8 cellular contexts compared by ENCODE assay signal in genomic region chr10:51960494-51960895, GRCh38.
DNase-seq lines count a peak whose midpoint lies in the region; ATAC-seq and TF ChIP-seq lines count a peak whose summit lies in the region.

No MANE protein-coding gene starts in this region.

- H3K9ac ChIP-seq in KMS-11, result no peak overlapping the region

- in situ Hi-C loops in gastrocnemius medialis (cut with MboI; ENCODE audit: low sequenced_read_pairs in 4 of 4), result loop anchor here (5.0 to 25.0 kb wide), 6 partner anchors 252 to 948 kb away; partner anchors contain the start of gene PRKG1 (in 2 of the 4)

- peaks cover 42% of the 10 kb centered on the region for H3K4me1 Mint-ChIP-seq in WTC11
- no peaks in the 10 kb centered on the region for H3K4me1 Mint-ChIP-seq in activated CD8-positive, alpha-beta memory T cell treated with anti-CD3 and anti-CD28 coated beads, Interleukin-2, amount 10 ng/mL, durations not matched to agents 7 days and 5 days

- no peak overlapping the region; the same call in 1 of the 2 replicates for H2AFZ ChIP-seq in KMS-11 (ENCODE audit: low read depth)

- peaks cover 2% of the 10 kb centered on the region; the same call in 1 of the 2 replicates for H3K27me3 Mint-ChIP-seq in WTC11 (ENCODE audit: low read depth)
- peaks cover 15% of the 10 kb centered on the region for H3K27me3 Mint-ChIP-seq in activated CD8-positive, alpha-beta memory T cell treated with anti-CD3 and anti-CD28 coated beads, Interleukin-2, amount 10 ng/mL, durations not matched to agents 7 days and 5 days

- TF ChIP-seq CTCF in KMS-11 (conservative IDR thresholded peaks at IDR 0.05; ENCODE audit: low read depth, low read length), result peak; percentile 64
- TF ChIP-seq CTCF in WTC11 (IDR thresholded peaks at IDR 0.05), result no peak; the same call in 1 of the 2 replicates
- TF ChIP-seq CTCF in gastrocnemius medialis (IDR thresholded peaks at IDR 0.05 in 4 of 5, conservative IDR thresholded peaks at IDR 0.05 in 1 of 5), result peak; percentile 35 to 61 (median 46)

- H3K79me2 ChIP-seq in KMS-11 (ENCODE audit: insufficient read depth, low read depth), result no peaks in the 10 kb centered on the region

- peaks cover 6% of the 10 kb centered on the region; the same call in 1 of the 2 replicates for H3K9me3 Mint-ChIP-seq in WTC11
- no peaks in the 10 kb centered on the region for H3K9me3 Mint-ChIP-seq in activated CD8-positive, alpha-beta memory T cell treated with anti-CD3 and anti-CD28 coated beads, Interleukin-2, amount 10 ng/mL, durations not matched to agents 7 days and 5 days (ENCODE audit: low read depth)

- TF ChIP-seq POLR2A in gastrocnemius medialis (IDR thresholded peaks at IDR 0.05), result no peak

- H3K9me3 ChIP-seq in gastrocnemius medialis, result no peaks in the 10 kb centered on the region

- POLR2A ChIA-PET in WTC11 (lab: Charles Lee), result interaction anchor here (0.6 kb wide), 1 partner anchor 12 kb away, joined by 3 read pairs; no protein-coding TSS in a partner anchor

- DNase-seq in CD1c-positive myeloid dendritic cell (ENCODE audit: extremely low spot score) (peak; percentile 37), WTC11 (ENCODE audit: low spot score) (no peak), left ventricle myocardium superior (no peak), gastrocnemius medialis (no peak)
- DNase-seq in activated CD8-positive, alpha-beta memory T cell treated with anti-CD3 and anti-CD28 coated beads, Interleukin-2, amount 10 ng/mL, durations not matched to agents 7 days and 5 days, result no peak

- CTCF ChIA-PET in WTC11 (lab: Charles Lee), result interaction anchor here (0.7 to 1.0 kb wide), 5 partner anchors 43 to 966 kb away, joined by 3 to 6 read pairs (median 3); no protein-coding TSS in a partner anchor
- CTCF ChIA-PET in activated CD8-positive, alpha-beta memory T cell treated with anti-CD3 and anti-CD28 coated beads, Interleukin-2, amount 10 ng/mL, durations not matched to agents 7 days and 5 days (lab: Charles Lee), result interaction anchor here (0.9 to 4.4 kb wide), 2 partner anchors 538 to 571 kb away, joined by 3 to 26 read pairs; no protein-coding TSS in a partner anchor

- intact Hi-C loops in left ventricle myocardium superior (cut with micrococcal nuclease), result no loop called here
- intact Hi-C loops in gastrocnemius medialis (cut with DNase I; ENCODE audit: low total_unique reads), result loop anchor here (2.0 to 5.0 kb wide), 2 partner anchors 257 to 572 kb away; no protein-coding TSS in a partner anchor

- H4K20me1 ChIP-seq in KMS-11 (ENCODE audit: insufficient read depth), result no peaks in the 10 kb centered on the region

- no peaks in the 10 kb centered on the region for H3K36me3 ChIP-seq in KMS-11 (ENCODE audit: insufficient read depth)
- no peaks in the 10 kb centered on the region for H3K36me3 ChIP-seq in gastrocnemius medialis

- H3K4me2 ChIP-seq in KMS-11, result no peak overlapping the region

- H3K27ac ChIP-seq in KMS-11 (no peak overlapping the region), gastrocnemius medialis (no peak overlapping the region)

- peak; percentile 70 for ATAC-seq in GM18907 (IDR thresholded peaks at IDR 0.05; ENCODE audit: unreplicated experiment)
- ATAC-seq in WTC11, result peak; percentile 62
- peak; percentile 73 for ATAC-seq in left ventricle myocardium superior
- peak; percentile 78 to 89 for ATAC-seq in gastrocnemius medialis
- ATAC-seq in activated CD8-positive, alpha-beta memory T cell treated with anti-CD3 and anti-CD28 coated beads, Interleukin-2, amount 10 ng/mL, durations not matched to agents 7 days and 5 days, result no peak
- no peak for ATAC-seq in HG02571 (IDR thresholded peaks at IDR 0.05; ENCODE audit: unreplicated experiment)

- no peak overlapping the region for H3K4me3 ChIP-seq in KMS-11 (IDR thresholded peaks at IDR 0.05; ENCODE audit: insufficient read depth, low read depth, low read length)
- H3K4me3 ChIP-seq in gastrocnemius medialis, result no peak overlapping the region

- H3K27me3 ChIP-seq in KMS-11 (ENCODE audit: insufficient read depth, low read depth), result no peaks in the 10 kb centered on the region
- no peaks in the 10 kb centered on the region for H3K27me3 ChIP-seq in gastrocnemius medialis

- no peaks in the 10 kb centered on the region for H3K4me1 ChIP-seq in KMS-11 (ENCODE audit: low read depth, poor library complexity, severe bottlenecking)
- peaks cover 4 to 12% of the 10 kb centered on the region in 2 donors for H3K4me1 ChIP-seq in gastrocnemius medialis

- no peaks in the 10 kb centered on the region for H3K36me3 Mint-ChIP-seq in WTC11
- no peaks in the 10 kb centered on the region for H3K36me3 Mint-ChIP-seq in activated CD8-positive, alpha-beta memory T cell treated with anti-CD3 and anti-CD28 coated beads, Interleukin-2, amount 10 ng/mL, durations not matched to agents 7 days and 5 days

- H3K27ac Mint-ChIP-seq in WTC11, result no peak overlapping the region
- H3K27ac Mint-ChIP-seq in activated CD8-positive, alpha-beta memory T cell treated with anti-CD3 and anti-CD28 coated beads, Interleukin-2, amount 10 ng/mL, durations not matched to agents 7 days and 5 days, result no peak overlapping the region

- H3K4me3 Mint-ChIP-seq in WTC11, result no peak overlapping the region
- no peak overlapping the region for H3K4me3 Mint-ChIP-seq in activated CD8-positive, alpha-beta memory T cell treated with anti-CD3 and anti-CD28 coated beads, Interleukin-2, amount 10 ng/mL, durations not matched to agents 7 days and 5 days

TF ChIP-seq in WTC11, 78 proteins besides CTCF, POLR2A, EP300 and RAD21 (continues in another document):
- TF ChIP-seq, protein P1, sequence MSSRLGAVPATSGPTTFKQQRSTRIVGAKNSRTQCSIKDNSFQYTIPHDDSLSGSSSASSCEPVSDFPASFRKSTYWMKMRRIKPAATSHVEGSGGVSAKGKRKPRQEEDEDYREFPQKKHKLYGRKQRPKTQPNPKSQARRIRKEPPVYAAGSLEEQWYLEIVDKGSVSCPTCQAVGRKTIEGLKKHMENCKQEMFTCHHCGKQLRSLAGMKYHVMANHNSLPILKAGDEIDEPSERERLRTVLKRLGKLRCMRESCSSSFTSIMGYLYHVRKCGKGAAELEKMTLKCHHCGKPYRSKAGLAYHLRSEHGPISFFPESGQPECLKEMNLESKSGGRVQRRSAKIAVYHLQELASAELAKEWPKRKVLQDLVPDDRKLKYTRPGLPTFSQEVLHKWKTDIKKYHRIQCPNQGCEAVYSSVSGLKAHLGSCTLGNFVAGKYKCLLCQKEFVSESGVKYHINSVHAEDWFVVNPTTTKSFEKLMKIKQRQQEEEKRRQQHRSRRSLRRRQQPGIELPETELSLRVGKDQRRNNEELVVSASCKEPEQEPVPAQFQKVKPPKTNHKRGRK (CRISPR knock-in tag; IDR thresholded peaks at IDR 0.05; ENCODE audit: borderline replicate concordance), result no peak
- TF ChIP-seq SMAD3 (CRISPR knock-in tag; IDR thresholded peaks at IDR 0.05; ENCODE audit: borderline replicate concordance), result no peak
- TF ChIP-seq ZNF532 (CRISPR knock-in tag; IDR thresholded peaks at IDR 0.05; ENCODE audit: borderline replicate concordance), result no peak
- TF ChIP-seq ZSCAN18 (CRISPR knock-in tag; IDR thresholded peaks at IDR 0.05), result no peak
- TF ChIP-seq, protein P2, sequence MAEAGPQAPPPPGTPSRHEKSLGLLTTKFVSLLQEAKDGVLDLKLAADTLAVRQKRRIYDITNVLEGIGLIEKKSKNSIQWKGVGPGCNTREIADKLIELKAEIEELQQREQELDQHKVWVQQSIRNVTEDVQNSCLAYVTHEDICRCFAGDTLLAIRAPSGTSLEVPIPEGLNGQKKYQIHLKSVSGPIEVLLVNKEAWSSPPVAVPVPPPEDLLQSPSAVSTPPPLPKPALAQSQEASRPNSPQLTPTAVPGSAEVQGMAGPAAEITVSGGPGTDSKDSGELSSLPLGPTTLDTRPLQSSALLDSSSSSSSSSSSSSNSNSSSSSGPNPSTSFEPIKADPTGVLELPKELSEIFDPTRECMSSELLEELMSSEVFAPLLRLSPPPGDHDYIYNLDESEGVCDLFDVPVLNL (CRISPR knock-in tag; IDR thresholded peaks at IDR 0.05; ENCODE audit: borderline replicate concordance, low read depth), result no peak

Comparison
In these comparisons a context has a peak if more than half of its experiments do, and no peak if none do; other contexts are left out.
1. ATAC-seq: peak in GM18907 (single experiment), WTC11 (single experiment), left ventricle myocardium superior (single experiment) and gastrocnemius medialis (2 of 2); none in activated CD8-positive, alpha-beta memory T cell treated with anti-CD3 and anti-CD28 coated beads, Interleukin-2, amount 10 ng/mL, durations not matched to agents 7 days and 5 days (single experiment) and HG02571 (single experiment).